In the genomic region with DNA sequence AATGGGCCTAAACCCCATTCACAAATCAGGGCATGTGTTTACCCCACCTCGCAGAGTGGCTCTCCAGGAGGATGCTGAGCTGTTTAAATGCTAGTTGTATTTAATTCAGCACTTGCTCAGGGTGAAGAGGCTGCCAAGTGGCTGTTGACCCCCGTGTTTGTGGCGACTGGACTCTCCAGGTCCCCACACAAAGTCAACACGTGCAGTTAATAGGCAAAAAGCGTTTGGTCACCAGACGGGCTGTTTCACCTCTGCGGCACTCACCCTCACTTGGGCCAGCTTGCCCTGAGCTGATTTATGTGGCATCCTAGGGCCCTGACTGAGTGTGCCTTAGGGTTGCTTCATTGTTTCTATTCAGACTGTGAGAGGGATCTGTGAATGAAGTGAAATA, we compare ENCODE assay signal across 18 cellular contexts.
DNase-seq lines count a peak whose midpoint lies in the region; ATAC-seq and TF ChIP-seq lines count a peak whose summit lies in the region.
"Had no signal": no experiment of that assay in that cellular context is flagged by ENCODE, and none has a peak within 500 bp of the region (broad histone marks: within the 10 kb centered on the region; RNA-seq: fewer than 3 reads in every experiment).

No MANE protein-coding gene starts in this region.

- ATAC-seq in gastroesophageal sphincter: no peak
- no peak for ATAC-seq in T-cell (replicated peaks in 1 of 4)
- ATAC-seq in HG03521 (IDR thresholded peaks at IDR 0.05; ENCODE audit: unreplicated experiment): no peak

- H3K27ac ChIP-seq in SK-N-MC: peak overlapping the region; percentile 99
- peak overlapping the region in 3 of 4 donors; percentile 48 to 75 (median 61) for H3K27ac ChIP-seq in gastroesophageal sphincter
- H3K27ac ChIP-seq in suprapubic skin: peak overlapping the region; percentile 85
- H3K27ac ChIP-seq: ascending aorta, prostate gland, VCaP had no signal

- TF ChIP-seq CTCF in gastroesophageal sphincter (IDR thresholded peaks at IDR 0.05) (no peak), nephron progenitor cell (IDR thresholded peaks at IDR 0.05) (no peak), suprapubic skin (IDR thresholded peaks at IDR 0.05) (no peak)

- peaks cover 0 to 31% (median 3%) of the 10 kb centered on the region in 3 donors for H3K4me1 ChIP-seq in gastroesophageal sphincter
- peaks cover 7% of the 10 kb centered on the region for H3K4me1 ChIP-seq in suprapubic skin
- H3K4me1 ChIP-seq: BE2C, prostate gland had no signal

- DNase-seq in SK-N-MC (ENCODE audit: low read depth, low spot score): no peak
- DNase-seq in nephron progenitor cell: peak; percentile 40
- DNase-seq in suprapubic skin (ENCODE audit: low spot score in 2 of 2): no peak
- no peak for DNase-seq in NCI-H446 treated with DMSO at 0.1 percent for 48 hours (lab: John Stamatoyannopoulos, UW)
- DNase-seq in T-cell: no peak
- DNase-seq in GDM1 (lab: John Stamatoyannopoulos, UW): no peak
- DNase-seq: BE2C, DMS153, immature natural killer cell, NCI-H2029 treated with DMSO at 0.1 percent for 48 hours, NCI-H69, SW 1271 had no signal

- no peak for TF ChIP-seq POLR2A in gastroesophageal sphincter (IDR thresholded peaks at IDR 0.05)
- no peak for TF ChIP-seq POLR2A in suprapubic skin (IDR thresholded peaks at IDR 0.05)

- H3K27ac Mint-ChIP-seq in nephron progenitor cell (peak overlapping the region; percentile 81), T-cell (no peak overlapping the region)
- H3K27ac Mint-ChIP-seq: activated T-helper 2 cell treated with anti-CD3 and anti-CD28 coated beads, Interferon-gamma antibody, Interleukin-2, Interleukin-4, amounts not matched to agents 10 μg/mL and 5 μg/mL and 100 μg/mL, durations not matched to agents 14 hours and 24 hours and 36 hours; immature natural killer cell had no signal

- POLR2A ChIA-PET in T-cell (lab: Charles Lee): no interaction called here

- peak overlapping the region; percentile 73 for H3K4me3 ChIP-seq in SK-N-MC
- H3K4me3 ChIP-seq in gastroesophageal sphincter: peak overlapping the region in 1 of 2 donors; percentile 24
- H3K4me3 ChIP-seq in suprapubic skin: peak overlapping the region; percentile 39
- H3K4me3 ChIP-seq: ascending aorta, prostate gland had no signal

- 76% methylated on average over 4 of the region's 7 CpGs; no CpG with 5 or more reads in 1 of the 2 donors for WGBS in gastroesophageal sphincter (ENCODE audit: low coverage in 1 of 2), 2 donors
- WGBS in suprapubic skin: 60% methylated on average over 7 of the region's 7 CpGs

- TF ChIP-seq EP300 in gastroesophageal sphincter (IDR thresholded peaks at IDR 0.05) (no peak), suprapubic skin (IDR thresholded peaks at IDR 0.05) (no peak)

- H3K9ac ChIP-seq in SK-N-MC (ENCODE audit: insufficient read length): peak overlapping the region; percentile 63

- H3K27me3 Mint-ChIP-seq in nephron progenitor cell (ENCODE audit: low read depth, poor library complexity) (peaks cover 3% of the 10 kb centered on the region), T-cell (peaks cover 10 to 30% of the 10 kb centered on the region in 2 donors)

- H3K9me3 ChIP-seq in SK-N-MC (ENCODE audit: low read depth, low read length): no peaks in the 10 kb centered on the region
- no peaks in the 10 kb centered on the region for H3K9me3 ChIP-seq in gastroesophageal sphincter
- no peaks in the 10 kb centered on the region for H3K9me3 ChIP-seq in suprapubic skin
- H3K9me3 ChIP-seq: ascending aorta, BE2C, prostate gland had no signal

- H3K4me1 Mint-ChIP-seq in nephron progenitor cell (peaks cover 76% of the 10 kb centered on the region), T-cell (no peaks in the 10 kb centered on the region)
- H3K4me1 Mint-ChIP-seq: immature natural killer cell had no signal

- H3K36me3 ChIP-seq in SK-N-MC (ENCODE audit: insufficient read depth, low read length) (no peaks in the 10 kb centered on the region), gastroesophageal sphincter (no peaks in the 10 kb centered on the region), suprapubic skin (no peaks in the 10 kb centered on the region)
- H3K36me3 ChIP-seq: ascending aorta, BE2C, prostate gland had no signal

- H3K36me3 Mint-ChIP-seq in nephron progenitor cell (ENCODE audit: low read depth) (no peaks in the 10 kb centered on the region), T-cell (no peaks in the 10 kb centered on the region)
- H3K36me3 Mint-ChIP-seq: immature natural killer cell had no signal

- H3K27me3 ChIP-seq in gastroesophageal sphincter: no peaks in the 10 kb centered on the region
- no peaks in the 10 kb centered on the region for H3K27me3 ChIP-seq in suprapubic skin
- H3K27me3 ChIP-seq: ascending aorta, BE2C had no signal

- CTCF ChIA-PET in T-cell (lab: Charles Lee): interaction anchor here in 1 of 2 donors (0.5 kb wide), 1 partner anchor 162 kb away, joined by 9 read pairs; no protein-coding TSS in a partner anchor

- H3K4me3 Mint-ChIP-seq in nephron progenitor cell: no peak overlapping the region
- H3K4me3 Mint-ChIP-seq in T-cell: no peak overlapping the region
- H3K4me3 Mint-ChIP-seq: immature natural killer cell had no signal

- no peaks in the 10 kb centered on the region for H3K9me3 Mint-ChIP-seq in nephron progenitor cell
- H3K9me3 Mint-ChIP-seq in T-cell: no peaks in the 10 kb centered on the region
- H3K9me3 Mint-ChIP-seq: activated T-helper 2 cell treated with anti-CD3 and anti-CD28 coated beads, Interferon-gamma antibody, Interleukin-2, Interleukin-4, amounts not matched to agents 10 μg/mL and 5 μg/mL and 100 μg/mL, durations not matched to agents 14 hours and 24 hours and 36 hours had no signal
